Comparison of ENCODE assay signal across 8 cellular contexts in the genomic region with DNA sequence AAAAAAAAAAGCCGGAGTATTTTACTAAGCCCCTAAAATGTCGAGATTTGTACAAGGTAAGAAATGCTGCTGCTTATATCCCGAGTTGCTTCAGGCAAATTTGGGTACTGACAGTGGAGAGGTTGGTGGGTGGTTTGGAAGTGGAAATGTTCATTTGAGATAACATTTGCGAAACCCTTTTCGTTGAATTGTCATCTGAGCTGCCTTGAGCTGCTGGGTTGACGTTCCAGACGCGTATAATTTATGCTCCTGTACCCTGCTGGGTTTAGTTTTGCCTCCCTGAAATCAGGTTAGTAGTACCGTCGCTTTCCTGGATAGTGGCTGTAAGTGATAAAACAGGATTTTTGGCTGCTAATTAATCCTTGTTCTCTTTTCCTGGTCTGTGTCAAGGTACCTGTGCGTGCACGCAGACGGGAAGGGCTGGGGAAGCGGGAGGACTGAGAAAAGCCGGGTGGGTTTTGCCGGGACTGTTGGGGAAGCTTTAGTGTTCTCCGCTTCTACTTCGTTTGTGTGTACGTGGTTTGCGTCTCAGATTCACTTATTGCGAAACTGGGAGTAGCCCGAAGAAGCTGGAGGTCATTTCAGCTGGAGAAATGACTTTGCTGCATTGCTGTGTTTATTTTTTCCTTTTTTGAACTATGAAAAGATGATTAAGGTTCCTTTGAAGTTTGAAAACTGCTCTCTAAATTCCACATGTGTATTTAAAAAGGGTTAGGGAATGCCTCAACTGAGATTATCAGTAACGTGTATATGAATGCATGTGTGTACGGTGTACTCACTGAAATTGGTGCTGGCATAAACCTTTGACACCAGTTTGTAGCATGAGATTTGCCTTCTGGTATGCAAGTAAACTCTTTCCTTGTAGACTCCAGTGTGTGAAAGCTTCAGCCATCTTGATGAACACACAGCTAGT. TPM values are rescaled to one million over a fixed set of nuclear protein-coding genes. Genes with fewer than 3 reads are reported as not detected.
DNase-seq lines count a peak whose midpoint lies in the region; ATAC-seq and TF ChIP-seq lines count a peak whose summit lies in the region.

No MANE protein-coding gene starts in this region.

- H3K27me3 ChIP-seq in HCT116 (ENCODE audit: insufficient read depth, low read length) (no peaks in the 10 kb centered on the region), PC-9 (ENCODE audit: insufficient read depth, low read depth) (no peaks in the 10 kb centered on the region), stomach (no peaks in the 10 kb centered on the region)

- peak; percentile 40 for DNase-seq in Ammon's horn (ENCODE audit: low spot score)
- no peak for DNase-seq in HCT116 (ENCODE audit: low read depth, low spot score)
- DNase-seq in PC-9 = peak; percentile 31 to 71
- DNase-seq in cerebellum (ENCODE audit: low spot score) = peak; percentile 5
- DNase-seq in left kidney (ENCODE audit: low read depth, low spot score) = peak; percentile 81
- peak; percentile 29 for DNase-seq in stomach

- H2AFZ ChIP-seq in HCT116 (ENCODE audit: low read depth, low read length, poor library complexity, severe bottlenecking) (peak overlapping the region; percentile 37), PC-9 (peak overlapping the region; percentile 94)

- H3K9ac ChIP-seq in HCT116 (ENCODE audit: low read length) = peak overlapping the region; percentile 90

- no peak for TF ChIP-seq RAD21 in HCT116 (IDR thresholded peaks at IDR 0.05; ENCODE audit: low read depth)

- ATAC-seq in HCT116 (no peak), HG03039 (IDR thresholded peaks at IDR 0.05; ENCODE audit: unreplicated experiment) (no peak), HG03378 (IDR thresholded peaks at IDR 0.05; ENCODE audit: unreplicated experiment) (no peak)

- peak overlapping the region; percentile 90 for H3K4me2 ChIP-seq in HCT116 (ENCODE audit: low read length)
- H3K4me2 ChIP-seq in PC-9 = peak overlapping the region; percentile 92

- TF ChIP-seq POLR2A in HCT116 (IDR thresholded peaks at IDR 0.05; ENCODE audit: borderline replicate concordance, extremely low read depth, insufficient read depth, insufficient read length) (no peak), stomach (IDR thresholded peaks at IDR 0.05) (no peak)

- H3K4me1 ChIP-seq in HCT116 (ENCODE audit: control insufficient read depth in 1 of 2, insufficient read depth in 2 of 2, low read length in 2 of 2) (peaks cover 7 to 18% of the 10 kb centered on the region in 2 experiments; a peak in 3 of 4 replicates), PC-9 (replicated peaks; ENCODE audit: insufficient read depth) (peaks cover 25% of the 10 kb centered on the region), stomach (peaks cover 26 to 53% (median 38%) of the 10 kb centered on the region in 4 donors)

- TSS peak; percentile 67 for BruUV-seq in HCT116 (replicated peaks; lab: Mats Ljungman, UMichigan)
- TSS peak; percentile 69 for BruUV-seq in PC-9 (replicated peaks; lab: Mats Ljungman, UMichigan)

- H3K9me3 ChIP-seq in HCT116 (ENCODE audit: control insufficient read depth in 1 of 2, insufficient read depth in 1 of 2, low read depth in 1 of 2, low read length in 2 of 2) (no peaks in the 10 kb centered on the region), PC-9 (ENCODE audit: insufficient read depth, low read depth) (no peaks in the 10 kb centered on the region; the same call in 1 of the 2 replicates), stomach (no peaks in the 10 kb centered on the region)

- TF ChIP-seq CTCF in HCT116 (IDR thresholded peaks at IDR 0.05 in 2 of 3, conservative IDR thresholded peaks at IDR 0.05 in 1 of 3; ENCODE audit: borderline replicate concordance in 1 of 3, insufficient read depth in 1 of 3, low read depth in 2 of 3, low read length in 2 of 3) (no peak), PC-9 (conservative IDR thresholded peaks at IDR 0.05) (no peak), stomach (IDR thresholded peaks at IDR 0.05) (no peak)

- H3K27ac ChIP-seq in HCT116 (ENCODE audit: low read depth, low read length) = peak overlapping the region; percentile 94
- H3K27ac ChIP-seq in PC-9 = peak overlapping the region; percentile 85
- H3K27ac ChIP-seq in stomach = peak overlapping the region; percentile 90 to 99 (median 99)

- POLR2A ChIA-PET in HCT116 (lab: Charles Lee) (interaction anchor here (0.7 to 2.3 kb wide), 17 partner anchors 9 to 254 kb away, joined by 3 to 14 read pairs (median 4); a partner anchor contains a TSS), PC-9 (lab: Charles Lee; ENCODE audit: unreplicated experiment) (interaction anchor here (0.6 to 0.7 kb wide), 10 partner anchors 14 to 813 kb away, joined by 3 to 18 read pairs (median 4); a partner anchor contains a TSS)

- no peaks in the 10 kb centered on the region for H3K36me3 ChIP-seq in HCT116 (ENCODE audit: control insufficient read depth in 1 of 2, insufficient read depth in 2 of 2, low read length in 2 of 2)
- no peaks in the 10 kb centered on the region; the same call in 1 of the 2 replicates for H3K36me3 ChIP-seq in PC-9 (ENCODE audit: low read depth)
- H3K36me3 ChIP-seq in stomach = no peaks in the 10 kb centered on the region

- WGBS in stomach, 5 donors = 2 to 4% (median 3%) methylated on average over 24 of the region's 24 CpGs

- peaks cover 18% of the 10 kb centered on the region for H3F3A ChIP-seq in PC-9 (ENCODE audit: insufficient read depth, low read depth)

- intact Hi-C loops in HCT116 (cut with micrococcal nuclease) (loop anchor here (5.0 kb wide), 1 partner anchor 145 kb away; no protein-coding TSS in a partner anchor), PC-9 (cut with micrococcal nuclease; ENCODE audit: unreplicated experiment) (loop anchor here (10.0 kb wide), 1 partner anchor 432 kb away; no protein-coding TSS in a partner anchor), stomach (cut with DNase I; ENCODE audit: low total_unique reads) (no loop called here)

- CTCF ChIA-PET in HCT116 (lab: Charles Lee) (interaction anchor here (1.2 to 4.8 kb wide), 5 partner anchors 15 to 355 kb away, joined by 3 to 16 read pairs (median 4); no protein-coding TSS in a partner anchor), PC-9 (lab: Charles Lee) (interaction anchor here (0.9 to 1.3 kb wide), 5 partner anchors 7 to 1327 kb away, joined by 3 to 7 read pairs (median 3); a partner anchor contains a TSS)

- H3K79me2 ChIP-seq in HCT116 (ENCODE audit: insufficient read depth, low read length) = peaks cover 57% of the 10 kb centered on the region
- H3K79me2 ChIP-seq in PC-9 (ENCODE audit: low read depth) = peaks cover 56% of the 10 kb centered on the region

- H3K9me2 ChIP-seq in HCT116 (ENCODE audit: insufficient read depth) (no peaks in the 10 kb centered on the region), PC-9 (ENCODE audit: insufficient read depth) (no peaks in the 10 kb centered on the region)

- H4K20me1 ChIP-seq in HCT116 (ENCODE audit: insufficient read depth) (no peaks in the 10 kb centered on the region), PC-9 (ENCODE audit: insufficient read depth) (no peaks in the 10 kb centered on the region; the same call in 1 of the 2 replicates)

- RAD21 ChIA-PET in HCT116 (lab: Charles Lee; ENCODE audit: low non-redundant PET in 1 of 2, low total read pairs in 2 of 2, uncharacterized antibody in 2 of 2, unreplicated experiment in 2 of 2) = interaction anchor here in 1 of 2 experiments (0.7 kb wide), 1 partner anchor 176 kb away, joined by 4 read pairs; no protein-coding TSS in a partner anchor

- no peak for TF ChIP-seq EP300 in stomach (IDR thresholded peaks at IDR 0.05)

- H3K4me3 ChIP-seq in HCT116 (replicated peaks in 1 of 2; ENCODE audit: low read depth in 1 of 2, low read length in 2 of 2) = peak overlapping the region; percentile 80 to 84
- peak overlapping the region; percentile 90 for H3K4me3 ChIP-seq in PC-9
- H3K4me3 ChIP-seq in stomach = peak overlapping the region; percentile 62 to 94 (median 82)

TF ChIP-seq in HCT116, 20 proteins besides CTCF, POLR2A, EP300 and RAD21 (continues in another document):
- TF ChIP-seq CEBPB (IDR thresholded peaks at IDR 0.05; ENCODE audit: low read depth) (peak; percentile 91), ELF1 (IDR thresholded peaks at IDR 0.05; ENCODE audit: borderline replicate concordance, low read depth) (no peak), SP1 (IDR thresholded peaks at IDR 0.05; ENCODE audit: low read depth) (no peak), FOSL1 (IDR thresholded peaks at IDR 0.05; ENCODE audit: low read depth) (peak; percentile 4; the same call in 1 of the 2 replicates), JUND (IDR thresholded peaks at IDR 0.05) (0 out of 2 replicates have a peak, but pooled peaks have one; percentile 17), CBX3 (IDR thresholded peaks at IDR 0.05; ENCODE audit: low read depth) (no peak)
- TF ChIP-seq, protein P1, sequence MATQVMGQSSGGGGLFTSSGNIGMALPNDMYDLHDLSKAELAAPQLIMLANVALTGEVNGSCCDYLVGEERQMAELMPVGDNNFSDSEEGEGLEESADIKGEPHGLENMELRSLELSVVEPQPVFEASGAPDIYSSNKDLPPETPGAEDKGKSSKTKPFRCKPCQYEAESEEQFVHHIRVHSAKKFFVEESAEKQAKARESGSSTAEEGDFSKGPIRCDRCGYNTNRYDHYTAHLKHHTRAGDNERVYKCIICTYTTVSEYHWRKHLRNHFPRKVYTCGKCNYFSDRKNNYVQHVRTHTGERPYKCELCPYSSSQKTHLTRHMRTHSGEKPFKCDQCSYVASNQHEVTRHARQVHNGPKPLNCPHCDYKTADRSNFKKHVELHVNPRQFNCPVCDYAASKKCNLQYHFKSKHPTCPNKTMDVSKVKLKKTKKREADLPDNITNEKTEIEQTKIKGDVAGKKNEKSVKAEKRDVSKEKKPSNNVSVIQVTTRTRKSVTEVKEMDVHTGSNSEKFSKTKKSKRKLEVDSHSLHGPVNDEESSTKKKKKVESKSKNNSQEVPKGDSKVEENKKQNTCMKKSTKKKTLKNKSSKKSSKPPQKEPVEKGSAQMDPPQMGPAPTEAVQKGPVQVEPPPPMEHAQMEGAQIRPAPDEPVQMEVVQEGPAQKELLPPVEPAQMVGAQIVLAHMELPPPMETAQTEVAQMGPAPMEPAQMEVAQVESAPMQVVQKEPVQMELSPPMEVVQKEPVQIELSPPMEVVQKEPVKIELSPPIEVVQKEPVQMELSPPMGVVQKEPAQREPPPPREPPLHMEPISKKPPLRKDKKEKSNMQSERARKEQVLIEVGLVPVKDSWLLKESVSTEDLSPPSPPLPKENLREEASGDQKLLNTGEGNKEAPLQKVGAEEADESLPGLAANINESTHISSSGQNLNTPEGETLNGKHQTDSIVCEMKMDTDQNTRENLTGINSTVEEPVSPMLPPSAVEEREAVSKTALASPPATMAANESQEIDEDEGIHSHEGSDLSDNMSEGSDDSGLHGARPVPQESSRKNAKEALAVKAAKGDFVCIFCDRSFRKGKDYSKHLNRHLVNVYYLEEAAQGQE (IDR thresholded peaks at IDR 0.05; ENCODE audit: low read depth) = no peak

RNA-seq across cellular contexts. Expression of a gene that starts 0.7 kb away (rescaled TPM):
- total RNA-seq in HCT116 (2021; ENCODE audit: unreplicated experiment) = 57.1 TPM
- polyA plus RNA-seq in HCT116 (2012) = 18.1 and 23.9 TPM in 2 replicates
- 83.5 and 89.5 TPM in 2 replicates for total RNA-seq in PC-9 (2021)
- 52.9 TPM for total RNA-seq in cerebellum
- total RNA-seq in stomach = 100 to 1,000 TPM in 2 of 5 donors, 10 to 100 TPM in 3; 38.5 to 122 (median 97.6) TPM
- 100 to 1,000 TPM in 1 of 3 donors, 10 to 100 TPM in 2; 58.9 to 135 (median 89.7) TPM for polyA plus RNA-seq in stomach
